In the genomic region with DNA sequence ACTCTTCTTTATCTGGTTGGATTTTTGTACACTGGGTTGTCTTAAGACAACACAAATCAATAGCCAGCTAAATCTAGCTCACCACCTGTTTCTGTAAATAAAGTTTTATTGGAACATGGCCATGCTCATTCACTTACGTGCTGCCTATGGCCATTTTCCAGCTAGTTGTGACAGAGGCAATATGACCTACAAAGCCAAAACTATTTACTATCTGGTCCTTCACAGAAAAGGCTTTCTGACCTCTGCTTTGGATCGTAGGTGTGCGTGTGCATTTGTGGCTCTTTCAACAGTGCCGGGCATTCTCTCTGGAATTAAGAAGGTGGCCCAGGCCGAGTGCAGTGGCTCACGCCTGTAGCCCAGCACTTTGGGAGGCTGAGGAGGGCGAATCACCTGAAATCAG, we compare ENCODE assay signal across 1 cellular context.
TF ChIP-seq lines count a peak whose summit lies in the region.

No MANE protein-coding gene starts in this region.

TF ChIP-seq in K562, 482 proteins besides CTCF, POLR2A, EP300 and RAD21:
- TF ChIP-seq ZBTB40 (IDR thresholded peaks at IDR 0.05): peak; percentile 81
- no peak for TF ChIP-seq ZBTB40 (CRISPR knock-in tag; IDR thresholded peaks at IDR 0.05)
- TF ChIP-seq FOXJ2 (tag; IDR thresholded peaks at IDR 0.05): no peak
